In the genomic region with DNA sequence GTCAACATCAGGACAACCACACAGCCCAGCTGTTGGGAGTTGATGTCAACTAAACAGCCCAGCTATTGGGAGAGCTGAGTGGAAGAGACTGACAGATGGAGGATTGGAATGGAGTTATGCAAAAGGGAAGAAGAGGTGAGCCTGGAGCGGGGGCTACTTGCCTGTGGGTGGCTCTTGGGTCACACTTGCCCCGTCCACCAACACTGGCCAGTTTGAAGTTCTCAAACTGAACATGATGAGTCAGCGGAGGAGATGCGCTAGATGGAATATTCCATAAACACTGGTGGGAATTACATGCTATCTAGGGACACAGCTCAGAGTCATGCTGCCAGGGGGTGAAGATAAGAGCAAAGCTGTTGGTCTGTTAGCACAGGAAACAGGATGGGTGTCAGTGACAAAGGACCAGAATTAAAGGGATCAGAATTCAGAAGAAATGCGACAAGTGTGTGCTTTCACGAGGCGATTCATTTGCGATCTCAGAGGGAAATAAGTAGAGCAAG, we compare ENCODE assay signal across 1 cellular context.
TF ChIP-seq lines count a peak whose summit lies in the region.

No MANE protein-coding gene starts in this region.

TF ChIP-seq in K562, 482 proteins besides CTCF, POLR2A, EP300 and RAD21 (continued from another document and continues in another):
- TF ChIP-seq SIX5 (IDR thresholded peaks at IDR 0.05; ENCODE audit: borderline replicate concordance in 1 of 2, insufficient read depth in 1 of 2, low read depth in 1 of 2, low read length in 2 of 2) (no peak), HDAC2 (IDR thresholded peaks at IDR 0.05) (peak; percentile 91), HDAC8 (tag; IDR thresholded peaks at IDR 0.05) (no peak), FOXJ2 (tag; IDR thresholded peaks at IDR 0.05) (peak; percentile 61; the same call in 1 of the 2 replicates), RBM17 (IDR thresholded peaks at IDR 0.05; ENCODE audit: borderline replicate concordance, low read depth, low read length) (no peak), MTA1 (IDR thresholded peaks at IDR 0.05; ENCODE audit: borderline replicate concordance) (no peak), TCF3 (CRISPR knock-in tag; IDR thresholded peaks at IDR 0.05) (peak; percentile 98), ZNF780A (CRISPR knock-in tag; IDR thresholded peaks at IDR 0.05) (no peak), GABPA (tag; conservative IDR thresholded peaks at IDR 0.05; ENCODE audit: low read depth) (peak; percentile 39; the same call in 1 of the 2 replicates), POLR2B (IDR thresholded peaks at IDR 0.05; ENCODE audit: low read depth, partially characterized antibody) (no peak), KAT8 (IDR thresholded peaks at IDR 0.05; ENCODE audit: low read depth) (no peak), EZH2 (IDR thresholded peaks at IDR 0.05; ENCODE audit: borderline replicate concordance, low read depth, low read length) (no peak), NRF1 (conservative IDR thresholded peaks at IDR 0.05 in 1 of 2, IDR thresholded peaks at IDR 0.05 in 1 of 2) (peak; percentile 55 to 63), EGR1 (conservative IDR thresholded peaks at IDR 0.05) (peak; percentile 91), CXXC5 (CRISPR knock-in tag; IDR thresholded peaks at IDR 0.05) (peak; percentile 79), ZNF316 (IDR thresholded peaks at IDR 0.05) (peak; percentile 99), BACH1 (tag; IDR thresholded peaks at IDR 0.05) (no peak), SMAD1 (IDR thresholded peaks at IDR 0.05; ENCODE audit: low read depth, low read length, partially characterized antibody) (peak; percentile 75), ZNF174 (CRISPR knock-in tag; IDR thresholded peaks at IDR 0.05) (no peak), SMARCE1 (IDR thresholded peaks at IDR 0.05) (peak; percentile 94)
- TF ChIP-seq, protein P1, sequence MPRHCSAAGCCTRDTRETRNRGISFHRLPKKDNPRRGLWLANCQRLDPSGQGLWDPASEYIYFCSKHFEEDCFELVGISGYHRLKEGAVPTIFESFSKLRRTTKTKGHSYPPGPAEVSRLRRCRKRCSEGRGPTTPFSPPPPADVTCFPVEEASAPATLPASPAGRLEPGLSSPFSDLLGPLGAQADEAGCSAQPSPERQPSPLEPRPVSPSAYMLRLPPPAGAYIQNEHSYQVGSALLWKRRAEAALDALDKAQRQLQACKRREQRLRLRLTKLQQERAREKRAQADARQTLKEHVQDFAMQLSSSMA (CRISPR knock-in tag; IDR thresholded peaks at IDR 0.05): no peak
- TF ChIP-seq, protein P2, sequence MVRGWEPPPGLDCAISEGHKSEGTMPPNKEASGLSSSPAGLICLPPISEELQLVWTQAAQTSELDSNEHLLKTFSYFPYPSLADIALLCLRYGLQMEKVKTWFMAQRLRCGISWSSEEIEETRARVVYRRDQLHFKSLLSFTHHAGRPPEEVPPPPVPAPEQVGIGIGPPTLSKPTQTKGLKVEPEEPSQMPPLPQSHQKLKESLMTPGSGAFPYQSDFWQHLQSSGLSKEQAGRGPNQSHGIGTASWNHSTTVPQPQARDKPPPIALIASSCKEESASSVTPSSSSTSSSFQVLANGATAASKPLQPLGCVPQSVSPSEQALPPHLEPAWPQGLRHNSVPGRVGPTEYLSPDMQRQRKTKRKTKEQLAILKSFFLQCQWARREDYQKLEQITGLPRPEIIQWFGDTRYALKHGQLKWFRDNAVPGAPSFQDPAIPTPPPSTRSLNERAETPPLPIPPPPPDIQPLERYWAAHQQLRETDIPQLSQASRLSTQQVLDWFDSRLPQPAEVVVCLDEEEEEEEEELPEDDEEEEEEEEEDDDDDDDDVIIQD (CRISPR knock-in tag; IDR thresholded peaks at IDR 0.05): no peak
- TF ChIP-seq, protein P3, sequence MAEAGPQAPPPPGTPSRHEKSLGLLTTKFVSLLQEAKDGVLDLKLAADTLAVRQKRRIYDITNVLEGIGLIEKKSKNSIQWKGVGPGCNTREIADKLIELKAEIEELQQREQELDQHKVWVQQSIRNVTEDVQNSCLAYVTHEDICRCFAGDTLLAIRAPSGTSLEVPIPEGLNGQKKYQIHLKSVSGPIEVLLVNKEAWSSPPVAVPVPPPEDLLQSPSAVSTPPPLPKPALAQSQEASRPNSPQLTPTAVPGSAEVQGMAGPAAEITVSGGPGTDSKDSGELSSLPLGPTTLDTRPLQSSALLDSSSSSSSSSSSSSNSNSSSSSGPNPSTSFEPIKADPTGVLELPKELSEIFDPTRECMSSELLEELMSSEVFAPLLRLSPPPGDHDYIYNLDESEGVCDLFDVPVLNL (CRISPR knock-in tag; IDR thresholded peaks at IDR 0.05; ENCODE audit: low read depth): no peak
- TF ChIP-seq, protein P4, sequence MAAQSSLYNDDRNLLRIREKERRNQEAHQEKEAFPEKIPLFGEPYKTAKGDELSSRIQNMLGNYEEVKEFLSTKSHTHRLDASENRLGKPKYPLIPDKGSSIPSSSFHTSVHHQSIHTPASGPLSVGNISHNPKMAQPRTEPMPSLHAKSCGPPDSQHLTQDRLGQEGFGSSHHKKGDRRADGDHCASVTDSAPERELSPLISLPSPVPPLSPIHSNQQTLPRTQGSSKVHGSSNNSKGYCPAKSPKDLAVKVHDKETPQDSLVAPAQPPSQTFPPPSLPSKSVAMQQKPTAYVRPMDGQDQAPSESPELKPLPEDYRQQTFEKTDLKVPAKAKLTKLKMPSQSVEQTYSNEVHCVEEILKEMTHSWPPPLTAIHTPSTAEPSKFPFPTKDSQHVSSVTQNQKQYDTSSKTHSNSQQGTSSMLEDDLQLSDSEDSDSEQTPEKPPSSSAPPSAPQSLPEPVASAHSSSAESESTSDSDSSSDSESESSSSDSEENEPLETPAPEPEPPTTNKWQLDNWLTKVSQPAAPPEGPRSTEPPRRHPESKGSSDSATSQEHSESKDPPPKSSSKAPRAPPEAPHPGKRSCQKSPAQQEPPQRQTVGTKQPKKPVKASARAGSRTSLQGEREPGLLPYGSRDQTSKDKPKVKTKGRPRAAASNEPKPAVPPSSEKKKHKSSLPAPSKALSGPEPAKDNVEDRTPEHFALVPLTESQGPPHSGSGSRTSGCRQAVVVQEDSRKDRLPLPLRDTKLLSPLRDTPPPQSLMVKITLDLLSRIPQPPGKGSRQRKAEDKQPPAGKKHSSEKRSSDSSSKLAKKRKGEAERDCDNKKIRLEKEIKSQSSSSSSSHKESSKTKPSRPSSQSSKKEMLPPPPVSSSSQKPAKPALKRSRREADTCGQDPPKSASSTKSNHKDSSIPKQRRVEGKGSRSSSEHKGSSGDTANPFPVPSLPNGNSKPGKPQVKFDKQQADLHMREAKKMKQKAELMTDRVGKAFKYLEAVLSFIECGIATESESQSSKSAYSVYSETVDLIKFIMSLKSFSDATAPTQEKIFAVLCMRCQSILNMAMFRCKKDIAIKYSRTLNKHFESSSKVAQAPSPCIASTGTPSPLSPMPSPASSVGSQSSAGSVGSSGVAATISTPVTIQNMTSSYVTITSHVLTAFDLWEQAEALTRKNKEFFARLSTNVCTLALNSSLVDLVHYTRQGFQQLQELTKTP (IDR thresholded peaks at IDR 0.05; ENCODE audit: low read depth in 1 of 2, partially characterized antibody in 2 of 2): peak in 1 of 2 experiments; percentile 82
- TF ChIP-seq, protein P5, sequence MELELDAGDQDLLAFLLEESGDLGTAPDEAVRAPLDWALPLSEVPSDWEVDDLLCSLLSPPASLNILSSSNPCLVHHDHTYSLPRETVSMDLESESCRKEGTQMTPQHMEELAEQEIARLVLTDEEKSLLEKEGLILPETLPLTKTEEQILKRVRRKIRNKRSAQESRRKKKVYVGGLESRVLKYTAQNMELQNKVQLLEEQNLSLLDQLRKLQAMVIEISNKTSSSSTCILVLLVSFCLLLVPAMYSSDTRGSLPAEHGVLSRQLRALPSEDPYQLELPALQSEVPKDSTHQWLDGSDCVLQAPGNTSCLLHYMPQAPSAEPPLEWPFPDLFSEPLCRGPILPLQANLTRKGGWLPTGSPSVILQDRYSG (tag; conservative IDR thresholded peaks at IDR 0.05; ENCODE audit: low read depth): no peak
- TF ChIP-seq, protein P6, sequence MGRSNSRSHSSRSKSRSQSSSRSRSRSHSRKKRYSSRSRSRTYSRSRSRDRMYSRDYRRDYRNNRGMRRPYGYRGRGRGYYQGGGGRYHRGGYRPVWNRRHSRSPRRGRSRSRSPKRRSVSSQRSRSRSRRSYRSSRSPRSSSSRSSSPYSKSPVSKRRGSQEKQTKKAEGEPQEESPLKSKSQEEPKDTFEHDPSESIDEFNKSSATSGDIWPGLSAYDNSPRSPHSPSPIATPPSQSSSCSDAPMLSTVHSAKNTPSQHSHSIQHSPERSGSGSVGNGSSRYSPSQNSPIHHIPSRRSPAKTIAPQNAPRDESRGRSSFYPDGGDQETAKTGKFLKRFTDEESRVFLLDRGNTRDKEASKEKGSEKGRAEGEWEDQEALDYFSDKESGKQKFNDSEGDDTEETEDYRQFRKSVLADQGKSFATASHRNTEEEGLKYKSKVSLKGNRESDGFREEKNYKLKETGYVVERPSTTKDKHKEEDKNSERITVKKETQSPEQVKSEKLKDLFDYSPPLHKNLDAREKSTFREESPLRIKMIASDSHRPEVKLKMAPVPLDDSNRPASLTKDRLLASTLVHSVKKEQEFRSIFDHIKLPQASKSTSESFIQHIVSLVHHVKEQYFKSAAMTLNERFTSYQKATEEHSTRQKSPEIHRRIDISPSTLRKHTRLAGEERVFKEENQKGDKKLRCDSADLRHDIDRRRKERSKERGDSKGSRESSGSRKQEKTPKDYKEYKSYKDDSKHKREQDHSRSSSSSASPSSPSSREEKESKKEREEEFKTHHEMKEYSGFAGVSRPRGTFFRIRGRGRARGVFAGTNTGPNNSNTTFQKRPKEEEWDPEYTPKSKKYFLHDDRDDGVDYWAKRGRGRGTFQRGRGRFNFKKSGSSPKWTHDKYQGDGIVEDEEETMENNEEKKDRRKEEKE (IDR thresholded peaks at IDR 0.05; ENCODE audit: borderline replicate concordance in 1 of 2, control insufficient read depth in 1 of 2, low read depth in 2 of 2, low read length in 1 of 2): no peak
- TF ChIP-seq, protein P7, sequence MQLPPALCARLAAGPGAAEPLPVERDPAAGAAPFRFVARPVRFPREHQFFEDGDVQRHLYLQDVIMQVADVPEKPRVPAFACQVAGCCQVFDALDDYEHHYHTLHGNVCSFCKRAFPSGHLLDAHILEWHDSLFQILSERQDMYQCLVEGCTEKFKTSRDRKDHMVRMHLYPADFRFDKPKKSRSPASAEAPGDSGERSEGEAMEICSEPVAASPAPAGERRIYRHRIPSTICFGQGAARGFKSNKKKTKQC (CRISPR knock-in tag; IDR thresholded peaks at IDR 0.05): no peak
- TF ChIP-seq, protein P8, sequence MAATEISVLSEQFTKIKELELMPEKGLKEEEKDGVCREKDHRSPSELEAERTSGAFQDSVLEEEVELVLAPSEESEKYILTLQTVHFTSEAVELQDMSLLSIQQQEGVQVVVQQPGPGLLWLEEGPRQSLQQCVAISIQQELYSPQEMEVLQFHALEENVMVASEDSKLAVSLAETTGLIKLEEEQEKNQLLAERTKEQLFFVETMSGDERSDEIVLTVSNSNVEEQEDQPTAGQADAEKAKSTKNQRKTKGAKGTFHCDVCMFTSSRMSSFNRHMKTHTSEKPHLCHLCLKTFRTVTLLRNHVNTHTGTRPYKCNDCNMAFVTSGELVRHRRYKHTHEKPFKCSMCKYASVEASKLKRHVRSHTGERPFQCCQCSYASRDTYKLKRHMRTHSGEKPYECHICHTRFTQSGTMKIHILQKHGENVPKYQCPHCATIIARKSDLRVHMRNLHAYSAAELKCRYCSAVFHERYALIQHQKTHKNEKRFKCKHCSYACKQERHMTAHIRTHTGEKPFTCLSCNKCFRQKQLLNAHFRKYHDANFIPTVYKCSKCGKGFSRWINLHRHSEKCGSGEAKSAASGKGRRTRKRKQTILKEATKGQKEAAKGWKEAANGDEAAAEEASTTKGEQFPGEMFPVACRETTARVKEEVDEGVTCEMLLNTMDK (IDR thresholded peaks at IDR 0.05; ENCODE audit: borderline replicate concordance, insufficient read depth, low read depth, low read length, poor library complexity, severe bottlenecking): no peak
- TF ChIP-seq, protein P9, sequence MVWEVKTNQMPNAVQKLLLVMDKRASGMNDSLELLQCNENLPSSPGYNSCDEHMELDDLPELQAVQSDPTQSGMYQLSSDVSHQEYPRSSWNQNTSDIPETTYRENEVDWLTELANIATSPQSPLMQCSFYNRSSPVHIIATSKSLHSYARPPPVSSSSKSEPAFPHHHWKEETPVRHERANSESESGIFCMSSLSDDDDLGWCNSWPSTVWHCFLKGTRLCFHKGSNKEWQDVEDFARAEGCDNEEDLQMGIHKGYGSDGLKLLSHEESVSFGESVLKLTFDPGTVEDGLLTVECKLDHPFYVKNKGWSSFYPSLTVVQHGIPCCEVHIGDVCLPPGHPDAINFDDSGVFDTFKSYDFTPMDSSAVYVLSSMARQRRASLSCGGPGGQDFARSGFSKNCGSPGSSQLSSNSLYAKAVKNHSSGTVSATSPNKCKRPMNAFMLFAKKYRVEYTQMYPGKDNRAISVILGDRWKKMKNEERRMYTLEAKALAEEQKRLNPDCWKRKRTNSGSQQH (CRISPR knock-in tag; IDR thresholded peaks at IDR 0.05): no peak
- TF ChIP-seq, protein P10, sequence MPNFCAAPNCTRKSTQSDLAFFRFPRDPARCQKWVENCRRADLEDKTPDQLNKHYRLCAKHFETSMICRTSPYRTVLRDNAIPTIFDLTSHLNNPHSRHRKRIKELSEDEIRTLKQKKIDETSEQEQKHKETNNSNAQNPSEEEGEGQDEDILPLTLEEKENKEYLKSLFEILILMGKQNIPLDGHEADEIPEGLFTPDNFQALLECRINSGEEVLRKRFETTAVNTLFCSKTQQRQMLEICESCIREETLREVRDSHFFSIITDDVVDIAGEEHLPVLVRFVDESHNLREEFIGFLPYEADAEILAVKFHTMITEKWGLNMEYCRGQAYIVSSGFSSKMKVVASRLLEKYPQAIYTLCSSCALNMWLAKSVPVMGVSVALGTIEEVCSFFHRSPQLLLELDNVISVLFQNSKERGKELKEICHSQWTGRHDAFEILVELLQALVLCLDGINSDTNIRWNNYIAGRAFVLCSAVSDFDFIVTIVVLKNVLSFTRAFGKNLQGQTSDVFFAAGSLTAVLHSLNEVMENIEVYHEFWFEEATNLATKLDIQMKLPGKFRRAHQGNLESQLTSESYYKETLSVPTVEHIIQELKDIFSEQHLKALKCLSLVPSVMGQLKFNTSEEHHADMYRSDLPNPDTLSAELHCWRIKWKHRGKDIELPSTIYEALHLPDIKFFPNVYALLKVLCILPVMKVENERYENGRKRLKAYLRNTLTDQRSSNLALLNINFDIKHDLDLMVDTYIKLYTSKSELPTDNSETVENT (CRISPR knock-in tag; IDR thresholded peaks at IDR 0.05): no peak
- TF ChIP-seq, protein P11, sequence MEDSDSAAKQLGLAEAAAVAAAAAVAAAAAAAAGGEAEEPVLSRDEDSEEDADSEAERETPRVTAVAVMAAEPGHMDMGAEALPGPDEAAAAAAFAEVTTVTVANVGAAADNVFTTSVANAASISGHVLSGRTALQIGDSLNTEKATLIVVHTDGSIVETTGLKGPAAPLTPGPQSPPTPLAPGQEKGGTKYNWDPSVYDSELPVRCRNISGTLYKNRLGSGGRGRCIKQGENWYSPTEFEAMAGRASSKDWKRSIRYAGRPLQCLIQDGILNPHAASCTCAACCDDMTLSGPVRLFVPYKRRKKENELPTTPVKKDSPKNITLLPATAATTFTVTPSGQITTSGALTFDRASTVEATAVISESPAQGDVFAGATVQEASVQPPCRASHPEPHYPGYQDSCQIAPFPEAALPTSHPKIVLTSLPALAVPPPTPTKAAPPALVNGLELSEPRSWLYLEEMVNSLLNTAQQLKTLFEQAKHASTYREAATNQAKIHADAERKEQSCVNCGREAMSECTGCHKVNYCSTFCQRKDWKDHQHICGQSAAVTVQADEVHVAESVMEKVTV (CRISPR knock-in tag; IDR thresholded peaks at IDR 0.05): no peak
- TF ChIP-seq, protein P12, sequence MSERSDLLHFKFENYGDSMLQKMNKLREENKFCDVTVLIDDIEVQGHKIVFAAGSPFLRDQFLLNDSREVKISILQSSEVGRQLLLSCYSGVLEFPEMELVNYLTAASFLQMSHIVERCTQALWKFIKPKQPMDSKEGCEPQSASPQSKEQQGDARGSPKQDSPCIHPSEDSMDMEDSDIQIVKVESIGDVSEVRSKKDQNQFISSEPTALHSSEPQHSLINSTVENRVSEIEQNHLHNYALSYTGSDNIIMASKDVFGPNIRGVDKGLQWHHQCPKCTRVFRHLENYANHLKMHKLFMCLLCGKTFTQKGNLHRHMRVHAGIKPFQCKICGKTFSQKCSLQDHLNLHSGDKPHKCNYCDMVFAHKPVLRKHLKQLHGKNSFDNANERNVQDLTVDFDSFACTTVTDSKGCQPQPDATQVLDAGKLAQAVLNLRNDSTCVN (CRISPR knock-in tag; IDR thresholded peaks at IDR 0.05): no peak
